In the genomic region with DNA sequence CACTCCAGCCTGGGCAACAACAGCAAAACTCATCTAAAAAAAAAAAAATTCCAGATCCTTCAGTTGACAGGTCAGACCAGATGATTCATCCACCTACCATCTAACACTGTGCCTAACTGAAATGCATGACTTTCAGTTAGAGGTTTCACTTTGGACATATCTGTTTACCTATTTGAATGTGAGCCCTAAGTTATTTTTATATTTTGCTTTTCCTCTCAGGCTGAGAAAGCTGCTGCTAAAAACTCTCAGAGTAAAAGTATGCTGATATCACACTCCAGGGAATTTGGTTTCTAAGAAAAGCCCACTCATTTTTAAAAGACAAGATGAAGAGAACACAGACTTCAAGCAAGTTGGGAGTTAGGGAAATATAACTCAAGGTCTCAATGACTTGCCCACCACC, we compare ENCODE assay signal across 8 cellular contexts.
DNase-seq lines count a peak whose midpoint lies in the region; ATAC-seq and TF ChIP-seq lines count a peak whose summit lies in the region.

No MANE protein-coding gene starts in this region.

- peak; percentile 94 for ATAC-seq in GM21390 (IDR thresholded peaks at IDR 0.05; ENCODE audit: unreplicated experiment)
- ATAC-seq in HG03571 (IDR thresholded peaks at IDR 0.05; ENCODE audit: unreplicated experiment) = peak; percentile 89

- no peaks in the 10 kb centered on the region for H3K36me3 ChIP-seq in tibial artery

- no peaks in the 10 kb centered on the region for H3K9me3 ChIP-seq in tibial artery

- peak overlapping the region; percentile 45 to 50 for H3K27ac ChIP-seq in tibial artery

- TF ChIP-seq CTCF in tibial artery (IDR thresholded peaks at IDR 0.05) = no peak

- intact Hi-C loops in tibial artery (cut with DNase I; ENCODE audit: low total_unique reads) = no loop called here

- no peaks in the 10 kb centered on the region for H3K27me3 ChIP-seq in tibial artery

- H3K4me3 ChIP-seq in tibial artery = peak overlapping the region; percentile 9 to 15

- DNase-seq in EL (peak; percentile 63), fibroblast of gingiva (ENCODE audit: low read depth) (peak; percentile 14), tibial artery (no peak), NCI-H446 (lab: John Stamatoyannopoulos, UW) (no peak), SHP77 treated with DMSO at 0.1 percent for 48 hours (lab: John Stamatoyannopoulos, UW) (no peak)
- no peak for DNase-seq in NK-92 treated with Interleukin-12 subunit alpha and Interleukin-12 subunit beta, amount 100 ng/mL, for 24 hours (lab: John Stamatoyannopoulos, UW)

- peaks cover 0 to 30% (median 7%) of the 10 kb centered on the region in 4 donors for H3K4me1 ChIP-seq in tibial artery

Comparison
In these comparisons a context has a peak if more than half of its experiments do, and no peak if none do; other contexts are left out.
1. DNase-seq: peak in EL (single experiment) and fibroblast of gingiva (single experiment); none in tibial artery (0 of 2), NK-92 treated with Interleukin-12 subunit alpha and Interleukin-12 subunit beta, amount 100 ng/mL, for 24 hours (single experiment), NCI-H446 (0 of 2) and SHP77 treated with DMSO at 0.1 percent for 48 hours (single experiment).